Comparison of ENCODE assay signal across 28 cellular contexts in the genomic region with DNA sequence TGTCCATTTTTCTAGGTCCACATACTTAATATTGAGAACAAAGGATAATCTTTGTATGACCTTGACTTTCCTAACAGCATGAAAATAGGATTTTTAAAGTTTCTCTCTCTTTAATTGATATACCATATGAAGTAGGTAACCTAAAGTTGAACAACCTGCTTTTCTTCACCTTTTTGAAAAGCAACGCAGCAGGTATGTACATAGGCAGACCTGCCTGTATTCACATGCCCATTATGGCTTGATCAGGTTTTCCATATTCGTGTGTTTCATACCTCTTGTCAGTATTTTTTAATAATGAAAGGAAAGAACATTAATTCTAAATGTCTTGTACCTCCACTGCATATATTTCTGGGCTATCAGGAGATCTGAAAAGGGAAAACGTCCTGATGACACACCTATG. TPM values are rescaled to one million over a fixed set of nuclear protein-coding genes. Genes with fewer than 3 reads are reported as not detected.
A peak's percentile ranks its signal among the peaks of the same experiment; 100 is the strongest.
DNase-seq lines count a peak whose midpoint lies in the region; ATAC-seq, FAIRE-seq and TF ChIP-seq lines count a peak whose summit lies in the region.
"Had no signal": no experiment of that assay in that cellular context is flagged by ENCODE, and none has a peak within 500 bp of the region (broad histone marks: within the 10 kb centered on the region; RNA-seq: fewer than 3 reads in every experiment).

No MANE protein-coding gene starts in this region.

- no peak overlapping the region for H3K27ac Mint-ChIP-seq in neural progenitor cell
- H3K27ac Mint-ChIP-seq: activated naive CD8-positive, alpha-beta T cell treated with anti-CD3 and anti-CD28 coated beads for 36 hours; endodermal cell; IgD-negative memory B cell; stimulated activated naive CD8-positive, alpha-beta T cell treated with anti-CD3 and anti-CD28 coated beads, Interleukin-15, Interleukin-2, amounts not matched to agents 100 ng/mL and 50 ng/mL, for 24 hours had no signal

- H3F3A ChIP-seq in neural progenitor cell (ENCODE audit: low read depth), result peaks cover 13% of the 10 kb centered on the region

- no peak overlapping the region for H3K4me3 Mint-ChIP-seq in neural progenitor cell
- H3K4me3 Mint-ChIP-seq: activated naive CD8-positive, alpha-beta T cell treated with anti-CD3 and anti-CD28 coated beads for 36 hours; endodermal cell; IgD-negative memory B cell; stimulated activated naive CD8-positive, alpha-beta T cell treated with anti-CD3 and anti-CD28 coated beads, Interleukin-15, Interleukin-2, amounts not matched to agents 100 ng/mL and 50 ng/mL, for 24 hours had no signal

- DNase-seq in AG10803 (ENCODE audit: low read depth), result no peak
- no peak for DNase-seq in adipocyte (ENCODE audit: low read depth)
- DNase-seq in fibroblast of mammary gland (ENCODE audit: low read depth), result no peak
- DNase-seq in neural progenitor cell (ENCODE audit: low spot score), result no peak
- no peak for DNase-seq in RCC 7860 (ENCODE audit: low spot score)
- DNase-seq in coronary artery (ENCODE audit: low spot score), result no peak
- no peak for DNase-seq in SHP77 treated with DMSO at 0.1 percent for 48 hours (lab: John Stamatoyannopoulos, UW)
- DNase-seq in heart right ventricle, result no peak
- DNase-seq: ACHN; activated CD4-positive, alpha-beta T cell treated with anti-CD3 and anti-CD28 coated beads, Interleukin-2, amount 50 U/mL, for 48 hours; activated naive CD8-positive, alpha-beta T cell treated with anti-CD3 and anti-CD28 coated beads for 36 hours; C1 segment of cervical spinal cord; Calu3; cortex of kidney; EL; H7; hypothalamus; islet precursor cell; NCI-H1417; NCI-H2171; NCI-H526 treated with DMSO at 0.1 percent for 48 hours; RPMI8226; stimulated activated CD4-positive, alpha-beta T cell treated with anti-CD3 and anti-CD28 coated beads, Interleukin-12 subunit alpha, Interleukin-12 subunit beta, amount 100 ng/mL, for 4 hours had no signal

- peaks cover 38% of the 10 kb centered on the region for H3K4me1 Mint-ChIP-seq in neural progenitor cell
- H3K4me1 Mint-ChIP-seq: activated naive CD8-positive, alpha-beta T cell treated with anti-CD3 and anti-CD28 coated beads for 36 hours had no signal

- H3K27me3 Mint-ChIP-seq in neural progenitor cell (ENCODE audit: insufficient read depth, low read depth), result no peaks in the 10 kb centered on the region

- H4K20me1 ChIP-seq in neural progenitor cell (ENCODE audit: low read depth), result no peaks in the 10 kb centered on the region

- peaks cover 12% of the 10 kb centered on the region for H3K9me3 ChIP-seq in adipocyte (ENCODE audit: control insufficient read depth, low read length)
- H3K9me3 ChIP-seq in neural progenitor cell (ENCODE audit: low read depth), result no peaks in the 10 kb centered on the region
- H3K9me3 ChIP-seq in heart right ventricle, result peaks cover 0 to 13% (median 0%) of the 10 kb centered on the region in 11 donors

- peak overlapping the region; percentile 91 for H3K9ac ChIP-seq in adipocyte (ENCODE audit: low read length)
- no peak overlapping the region for H3K9ac ChIP-seq in neural progenitor cell

- H3K27ac ChIP-seq in neural progenitor cell (no peak overlapping the region), coronary artery (peak overlapping the region in 1 of 2 donors; percentile 25), heart right ventricle (peak overlapping the region in 2 of 10 donors; percentile 12 to 42)

- H3K9me3 Mint-ChIP-seq in neural progenitor cell, result peaks cover 8% of the 10 kb centered on the region
- H3K9me3 Mint-ChIP-seq: activated naive CD8-positive, alpha-beta T cell treated with anti-CD3 and anti-CD28 coated beads for 36 hours; endodermal cell; stimulated activated naive CD8-positive, alpha-beta T cell treated with anti-CD3 and anti-CD28 coated beads, Interleukin-15, Interleukin-2, amounts not matched to agents 100 ng/mL and 50 ng/mL, for 24 hours had no signal

- intact Hi-C loops in heart right ventricle (cut with DNase I), result no loop called here

- H3K4me3 ChIP-seq in AG10803 (ENCODE audit: low read length) (peak overlapping the region; percentile 78), adipocyte (ENCODE audit: low read length) (peak overlapping the region; percentile 85), fibroblast of mammary gland (ENCODE audit: control insufficient read depth, low read depth, low read length) (peak overlapping the region; percentile 89), neural progenitor cell (peak overlapping the region; percentile 57), coronary artery (no peak overlapping the region), heart right ventricle (no peak overlapping the region)
- H3K4me3 ChIP-seq: breast epithelium, tibial nerve had no signal

- peak overlapping the region; percentile 89 for H3K4me2 ChIP-seq in neural progenitor cell

- no peak for FAIRE-seq in RCC 7860 (lab: Jason Lieb, UNC)

- H3K27me3 ChIP-seq in adipocyte (replicated peaks; ENCODE audit: control insufficient read depth, insufficient read depth, low read length), result no peaks in the 10 kb centered on the region
- H3K27me3 ChIP-seq in neural progenitor cell, result no peaks in the 10 kb centered on the region
- no peaks in the 10 kb centered on the region for H3K27me3 ChIP-seq in heart right ventricle
- H3K27me3 ChIP-seq: breast epithelium, tibial nerve had no signal

- H3K79me2 ChIP-seq in neural progenitor cell (ENCODE audit: low read depth), result no peaks in the 10 kb centered on the region

- TF ChIP-seq CTCF in AG10803 (conservative IDR thresholded peaks at IDR 0.05; ENCODE audit: low read length) (no peak), fibroblast of mammary gland (conservative IDR thresholded peaks at IDR 0.05; ENCODE audit: control insufficient read depth, insufficient read depth, low read depth, low read length) (no peak), neural progenitor cell (IDR thresholded peaks at IDR 0.05) (no peak), coronary artery (IDR thresholded peaks at IDR 0.05) (no peak), heart right ventricle (IDR thresholded peaks at IDR 0.05) (no peak)

- no peak for ATAC-seq in heart right ventricle

- no peaks in the 10 kb centered on the region for H3K36me3 ChIP-seq in adipocyte (ENCODE audit: control insufficient read depth, insufficient read depth, low read length, severe bottlenecking)
- H3K36me3 ChIP-seq in neural progenitor cell, result no peaks in the 10 kb centered on the region
- no peaks in the 10 kb centered on the region for H3K36me3 ChIP-seq in heart right ventricle
- H3K36me3 ChIP-seq: breast epithelium, tibial nerve had no signal

- peaks cover 1% of the 10 kb centered on the region for H3K36me3 Mint-ChIP-seq in neural progenitor cell
- H3K36me3 Mint-ChIP-seq: activated naive CD8-positive, alpha-beta T cell treated with anti-CD3 and anti-CD28 coated beads for 36 hours had no signal

- no peak overlapping the region for H2AFZ ChIP-seq in neural progenitor cell (replicated peaks)

- WGBS in heart right ventricle, 2 donors, result 59 to 69% methylated on average over 3 of the region's 3 CpGs

- peaks cover 35% of the 10 kb centered on the region for H3K4me1 ChIP-seq in adipocyte (ENCODE audit: control insufficient read depth, insufficient read depth, low read length)
- peaks cover 35% of the 10 kb centered on the region for H3K4me1 ChIP-seq in neural progenitor cell
- H3K4me1 ChIP-seq in heart right ventricle, result peaks cover 0 to 27% (median 19%) of the 10 kb centered on the region in 9 donors
- H3K4me1 ChIP-seq: breast epithelium had no signal

RNA-seq across cellular contexts. Expression of a gene that starts 1.5 kb away (rescaled TPM):
- 0.73 and 2.7 TPM in 2 replicates for total RNA-seq in neural progenitor cell (ENCODE audit: low replicate concordance)
- total RNA-seq in heart right ventricle, result 1 to 10 TPM in 7 of 10 donors, under 1 TPM in 3; 0.47 to 5.2 (median 2.0) TPM
- 1 to 10 TPM in 1 of 2 donors, under 1 TPM in 1; 0.37 to 1.6 TPM for polyA plus RNA-seq in heart right ventricle
- total RNA-seq: activated naive CD8-positive, alpha-beta T cell treated with anti-CD3 and anti-CD28 coated beads for 36 hours; Calu3 had no signal
- polyA plus RNA-seq: IgD-negative memory B cell had no signal

Comparison
In these comparisons a context has a peak if more than half of its experiments do, and no peak if none do; other contexts are left out.
1. H3K4me3 ChIP-seq: peak in AG10803 (single experiment), adipocyte (single experiment), fibroblast of mammary gland (single experiment) and neural progenitor cell (single experiment); none in coronary artery (single experiment) and heart right ventricle (0 of 10).